Comparison of ENCODE assay signal across 8 cellular contexts in genomic region chr19:40776966-40777794, GRCh38. TPM values are rescaled to one million over a fixed set of nuclear protein-coding genes. Genes with fewer than 3 reads are reported as not detected.
DNase-seq lines count a peak whose midpoint lies in the region; ATAC-seq and TF ChIP-seq lines count a peak whose summit lies in the region.

No MANE protein-coding gene starts in this region.

- H3K27ac ChIP-seq in ectodermal cell (ENCODE audit: insufficient read depth, low read depth, low read length, poor library complexity, severe bottlenecking) = peak overlapping the region; percentile 100
- peak overlapping the region; percentile 96 for H3K27ac ChIP-seq in lower lobe of right lung

- H3K4me3 ChIP-seq in ectodermal cell (ENCODE audit: insufficient read depth, low read depth, low read length) = peak overlapping the region; percentile 71
- peak overlapping the region; percentile 60 for H3K4me3 ChIP-seq in lower lobe of right lung

- H3K27me3 Mint-ChIP-seq in activated CD4-positive, alpha-beta memory T cell treated with anti-CD3 and anti-CD28 coated beads, Interleukin-2, amount 10 ng/mL, durations not matched to agents 7 days and 5 days = peaks cover 2% of the 10 kb centered on the region

- no peaks in the 10 kb centered on the region for H3K9me3 Mint-ChIP-seq in activated CD4-positive, alpha-beta memory T cell treated with anti-CD3 and anti-CD28 coated beads, Interleukin-2, amount 10 ng/mL, durations not matched to agents 7 days and 5 days

- WGBS in ectodermal cell, 2 experiments = 17 to 19% methylated on average over 19 of the region's 19 CpGs

- peaks cover 22% of the 10 kb centered on the region for H3K36me3 Mint-ChIP-seq in activated CD4-positive, alpha-beta memory T cell treated with anti-CD3 and anti-CD28 coated beads, Interleukin-2, amount 10 ng/mL, durations not matched to agents 7 days and 5 days (ENCODE audit: low read depth)

- POLR2A ChIA-PET in activated CD4-positive, alpha-beta memory T cell treated with anti-CD3 and anti-CD28 coated beads, Interleukin-2, amount 10 ng/mL, durations not matched to agents 7 days and 5 days (lab: Charles Lee) = interaction anchor here (0.7 to 7.7 kb wide), 22 partner anchors 9 to 550 kb away, joined by 3 to 244 read pairs (median 4); partner anchors contain the start of genes ACTMAP, COQ8B, EGLN2 and ITPKC

- intact Hi-C loops in lower lobe of right lung (cut with DNase I) = no loop called here

- H3K27ac Mint-ChIP-seq in activated CD4-positive, alpha-beta memory T cell treated with anti-CD3 and anti-CD28 coated beads, Interleukin-2, amount 10 ng/mL, durations not matched to agents 7 days and 5 days = peak overlapping the region; percentile 99

- H3K4me1 ChIP-seq in ectodermal cell (ENCODE audit: control insufficient read depth, insufficient read depth, low read length) (no peaks in the 10 kb centered on the region), lower lobe of right lung (peaks cover 22% of the 10 kb centered on the region)

- peaks cover 36% of the 10 kb centered on the region for H3K4me1 Mint-ChIP-seq in activated CD4-positive, alpha-beta memory T cell treated with anti-CD3 and anti-CD28 coated beads, Interleukin-2, amount 10 ng/mL, durations not matched to agents 7 days and 5 days

- H3K36me3 ChIP-seq in ectodermal cell (ENCODE audit: control insufficient read depth, insufficient read depth, low read length) (no peaks in the 10 kb centered on the region), lower lobe of right lung (peaks cover 4% of the 10 kb centered on the region)

- no peak for TF ChIP-seq CTCF in lower lobe of right lung (IDR thresholded peaks at IDR 0.05)

- peak in 13 of 14 donors; percentile 25 to 95 (median 79) for DNase-seq in C1 segment of cervical spinal cord (lab: John Stamatoyannopoulos, UW)
- peak; percentile 95 for DNase-seq in NCI-H748 treated with DMSO at 0.1 percent for 48 hours (lab: John Stamatoyannopoulos, UW)
- DNase-seq in activated CD4-positive, alpha-beta memory T cell treated with anti-CD3 and anti-CD28 coated beads, Interleukin-2, amount 10 ng/mL, durations not matched to agents 7 days and 5 days = peak; percentile 95
- peak; percentile 91 for DNase-seq in lower lobe of right lung
- peak; percentile 70 to 87 (median 86) for DNase-seq in stimulated activated CD4-positive, alpha-beta T cell treated with anti-CD3 and anti-CD28 coated beads, TNF-alpha, amount 100 ng/mL, for 24 hours (ENCODE audit: low read depth in 3 of 3)

- CTCF ChIA-PET in activated CD4-positive, alpha-beta memory T cell treated with anti-CD3 and anti-CD28 coated beads, Interleukin-2, amount 10 ng/mL, durations not matched to agents 7 days and 5 days (lab: Charles Lee) = interaction anchor here (0.8 to 4.1 kb wide), 15 partner anchors 9 to 806 kb away, joined by 3 to 50 read pairs (median 5); partner anchors contain the start of genes ACTMAP, EGLN2, PSMC4 and SNRPA

- peak overlapping the region; percentile 95 for H3K4me3 Mint-ChIP-seq in activated CD4-positive, alpha-beta memory T cell treated with anti-CD3 and anti-CD28 coated beads, Interleukin-2, amount 10 ng/mL, durations not matched to agents 7 days and 5 days

- ATAC-seq in GM19452 (IDR thresholded peaks at IDR 0.05; ENCODE audit: unreplicated experiment) = peak; percentile 69
- ATAC-seq in HG03571 (IDR thresholded peaks at IDR 0.05; ENCODE audit: unreplicated experiment) = peak; percentile 55
- peak; percentile 85 to 90 for ATAC-seq in lower lobe of right lung

- H3K9me3 ChIP-seq in ectodermal cell (ENCODE audit: control insufficient read depth, low read length) (no peaks in the 10 kb centered on the region), lower lobe of right lung (no peaks in the 10 kb centered on the region)

- H3K27me3 ChIP-seq in ectodermal cell (ENCODE audit: control insufficient read depth, insufficient read depth, low read length, poor library complexity, severe bottlenecking) (no peaks in the 10 kb centered on the region), lower lobe of right lung (ENCODE audit: low read depth) (no peaks in the 10 kb centered on the region)

RNA-seq across cellular contexts. Expression of gene RAB4B, which starts 0.9 kb away (rescaled TPM):
- total RNA-seq in activated CD4-positive, alpha-beta memory T cell treated with anti-CD3 and anti-CD28 coated beads, Interleukin-2, amount 10 ng/mL, durations not matched to agents 7 days and 5 days = 10 to 100 TPM; 65.7 to 68.3 TPM
- 22.2 TPM for polyA plus RNA-seq in ectodermal cell (2013, experiment 1 of 4)
- polyA plus RNA-seq in ectodermal cell (2013, experiment 2 of 4) = 19.7 TPM
- polyA plus RNA-seq in ectodermal cell (2013, experiment 3 of 4) = 20.2 TPM
- 25.0 TPM for polyA plus RNA-seq in ectodermal cell (2013, experiment 4 of 4)
- total RNA-seq in lower lobe of right lung = 48.5 TPM

RNA-seq across cellular contexts. Expression of gene MIA, which starts 1.9 kb away (rescaled TPM):
- total RNA-seq in activated CD4-positive, alpha-beta memory T cell treated with anti-CD3 and anti-CD28 coated beads, Interleukin-2, amount 10 ng/mL, durations not matched to agents 7 days and 5 days = not detected
- polyA plus RNA-seq in ectodermal cell (2013, experiment 1 of 4) = 1.3 TPM
- polyA plus RNA-seq in ectodermal cell (2013, experiment 2 of 4) = 0.85 TPM
- 1.7 TPM for polyA plus RNA-seq in ectodermal cell (2013, experiment 3 of 4)
- 2.8 TPM for polyA plus RNA-seq in ectodermal cell (2013, experiment 4 of 4)
- 1.7 TPM for total RNA-seq in lower lobe of right lung

RNA-seq across cellular contexts. Expression of gene EGLN2, which starts 21.8 kb away (rescaled TPM):
- 100 to 1,000 TPM; 127 to 128 TPM for total RNA-seq in activated CD4-positive, alpha-beta memory T cell treated with anti-CD3 and anti-CD28 coated beads, Interleukin-2, amount 10 ng/mL, durations not matched to agents 7 days and 5 days
- 82.0 TPM for polyA plus RNA-seq in ectodermal cell (2013, experiment 1 of 4)
- 80.9 TPM for polyA plus RNA-seq in ectodermal cell (2013, experiment 2 of 4)
- polyA plus RNA-seq in ectodermal cell (2013, experiment 3 of 4) = 63.2 TPM
- 67.6 TPM for polyA plus RNA-seq in ectodermal cell (2013, experiment 4 of 4)
- total RNA-seq in lower lobe of right lung = 188 TPM

RNA-seq across cellular contexts. Expression of gene SNRPA, which starts 26.2 kb away (rescaled TPM):
- total RNA-seq in activated CD4-positive, alpha-beta memory T cell treated with anti-CD3 and anti-CD28 coated beads, Interleukin-2, amount 10 ng/mL, durations not matched to agents 7 days and 5 days = 100 to 1,000 TPM; 145 to 151 TPM
- 251 TPM for polyA plus RNA-seq in ectodermal cell (2013, experiment 1 of 4)
- 211 TPM for polyA plus RNA-seq in ectodermal cell (2013, experiment 2 of 4)
- polyA plus RNA-seq in ectodermal cell (2013, experiment 3 of 4) = 236 TPM
- polyA plus RNA-seq in ectodermal cell (2013, experiment 4 of 4) = 262 TPM
- total RNA-seq in lower lobe of right lung = 44.8 TPM

RNA-seq across cellular contexts. Expression of gene ACTMAP, which starts 26.9 kb away (rescaled TPM):
- 10 to 100 TPM; 18.1 to 18.8 TPM for total RNA-seq in activated CD4-positive, alpha-beta memory T cell treated with anti-CD3 and anti-CD28 coated beads, Interleukin-2, amount 10 ng/mL, durations not matched to agents 7 days and 5 days
- polyA plus RNA-seq in ectodermal cell (2013, experiment 1 of 4) = 31.8 TPM
- 32.3 TPM for polyA plus RNA-seq in ectodermal cell (2013, experiment 2 of 4)
- polyA plus RNA-seq in ectodermal cell (2013, experiment 3 of 4) = 21.0 TPM
- 28.2 TPM for polyA plus RNA-seq in ectodermal cell (2013, experiment 4 of 4)
- 17.6 TPM for total RNA-seq in lower lobe of right lung

Comparison
In these comparisons a context has a peak if more than half of its experiments do, and no peak if none do; other contexts are left out.
1. Peak in every context shown above with its lines: DNase-seq, ATAC-seq, H3K4me3 ChIP-seq and H3K27ac ChIP-seq.